ENCODE assay signal across 8 cellular contexts in genomic region chr3:53195602-53196574, GRCh38. TPM values are rescaled to one million over a fixed set of nuclear protein-coding genes. Genes with fewer than 3 reads are reported as not detected.
A peak's percentile ranks its signal among the peaks of the same experiment; 100 is the strongest.
DNase-seq lines count a peak whose midpoint lies in the region; ATAC-seq and TF ChIP-seq lines count a peak whose summit lies in the region.

No MANE protein-coding gene starts in this region.

- no peaks in the 10 kb centered on the region for H3K27me3 ChIP-seq in PC-9 (ENCODE audit: insufficient read depth, low read depth)

- peak overlapping the region; percentile 80 to 93 (median 90) for H3K27ac Mint-ChIP-seq in CD14-positive monocyte

- H4K20me1 ChIP-seq in PC-9 (ENCODE audit: insufficient read depth), result no peaks in the 10 kb centered on the region

- H3K9me3 Mint-ChIP-seq in CD14-positive monocyte, result no peaks in the 10 kb centered on the region

- POLR2A ChIA-PET in HEK293 (lab: Yijun Ruan, JAX), result no interaction called here
- POLR2A ChIA-PET in PC-9 (lab: Charles Lee; ENCODE audit: unreplicated experiment), result no interaction called here

- no peak overlapping the region for H3K4me3 Mint-ChIP-seq in CD14-positive monocyte

- CTCF ChIA-PET in HEK293 (lab: Yijun Ruan, JAX) (interaction anchor here (0.5 to 2.9 kb wide), 33 partner anchors 11 to 1214 kb away, joined by 3 to 54 read pairs (median 4); partner anchors contain the start of gene DCP1A), PC-9 (lab: Charles Lee) (interaction anchor here (0.6 to 1.4 kb wide), 3 partner anchors 41 to 82 kb away, joined by 3 to 7 read pairs (median 6); no protein-coding TSS in a partner anchor)

- H3K36me3 Mint-ChIP-seq in CD14-positive monocyte, result peaks cover 23 to 31% of the 10 kb centered on the region in 2 donors

- H3K4me2 ChIP-seq in PC-9, result no peak overlapping the region

- intact Hi-C loops in CD14-positive monocyte (cut with micrococcal nuclease), result loop anchor here (1.0 to 5.0 kb wide), 4 partner anchors 64 to 86 kb away; partner anchors contain the start of gene RFT1 (in 2 of the 2)
- intact Hi-C loops in PC-9 (cut with micrococcal nuclease; ENCODE audit: unreplicated experiment), result loop anchor here (1.0 to 10.0 kb wide), 3 partner anchors 62 to 519 kb away; no protein-coding TSS in a partner anchor
- intact Hi-C loops in Right ventricle myocardium superior (cut with DNase I), result loop anchor here (2.0 to 5.0 kb wide), 2 partner anchors 64 to 81 kb away; partner anchors contain the start of gene RFT1
- intact Hi-C loops in sciatic nerve (cut with DNase I), result loop anchor here (5.0 kb wide), 1 partner anchor 84 kb away; no protein-coding TSS in a partner anchor

- H3K4me1 ChIP-seq in HEK293 (ENCODE audit: control insufficient read depth, insufficient read depth, low read length) (no peaks in the 10 kb centered on the region), PC-9 (replicated peaks; ENCODE audit: insufficient read depth) (peaks cover 8% of the 10 kb centered on the region)

- no peaks in the 10 kb centered on the region for H3K9me2 ChIP-seq in PC-9 (ENCODE audit: insufficient read depth)

- TF ChIP-seq CTCF in CD14-positive monocyte (IDR thresholded peaks at IDR 0.05), result peak; percentile 100
- TF ChIP-seq CTCF in HEK293 (tag by site-specific recombination; IDR thresholded peaks at IDR 0.05), result peak; percentile 74
- TF ChIP-seq CTCF in PC-9 (conservative IDR thresholded peaks at IDR 0.05), result peak; percentile 93

- peak; percentile 83 for ATAC-seq in Right ventricle myocardium superior (ENCODE audit: poor library complexity)
- peak; percentile 76 for ATAC-seq in sciatic nerve
- no peak for ATAC-seq in GM19467 (IDR thresholded peaks at IDR 0.05; ENCODE audit: unreplicated experiment)

- H3K9me3 ChIP-seq in HEK293 (ENCODE audit: control insufficient read depth, insufficient read depth, low read depth, low read length) (no peaks in the 10 kb centered on the region), PC-9 (ENCODE audit: insufficient read depth, low read depth) (no peaks in the 10 kb centered on the region)

- H3K4me1 Mint-ChIP-seq in CD14-positive monocyte, result peaks cover 33% of the 10 kb centered on the region

- H3F3A ChIP-seq in PC-9 (ENCODE audit: insufficient read depth, low read depth), result no peaks in the 10 kb centered on the region

- H3K36me3 ChIP-seq in HEK293 (ENCODE audit: control insufficient read depth in 2 of 2, insufficient read depth in 1 of 2, low read length in 2 of 2) (peaks cover 0 to 35% of the 10 kb centered on the region in 2 experiments; a peak in 1 of 3 replicates), PC-9 (ENCODE audit: low read depth) (no peaks in the 10 kb centered on the region)

- no peak overlapping the region for H3K4me3 ChIP-seq in HEK293 (ENCODE audit: low read depth, low read length)
- no peak overlapping the region for H3K4me3 ChIP-seq in PC-9

- peak; percentile 47 for DNase-seq in CD14-positive monocyte (ENCODE audit: low spot score)
- peak in 1 of 2 experiments; percentile 51 for DNase-seq in PC-9
- DNase-seq in activated gamma-delta T cell (lab: John Stamatoyannopoulos, UW), result peak; percentile 30
- DNase-seq in Right ventricle myocardium superior, result peak; percentile 68
- peak; percentile 78 for DNase-seq in sciatic nerve (ENCODE audit: low spot score)
- no peak for DNase-seq in NCI-H774 (lab: John Stamatoyannopoulos, UW)

- peaks cover 0 to 3% (median 3%) of the 10 kb centered on the region in 3 donors for H3K27me3 Mint-ChIP-seq in CD14-positive monocyte (ENCODE audit: low read depth in 3 of 3)

- no peak overlapping the region for H2AFZ ChIP-seq in PC-9

- H3K79me2 ChIP-seq in PC-9 (ENCODE audit: low read depth), result no peaks in the 10 kb centered on the region

- BruUV-seq in PC-9 (replicated peaks; lab: Mats Ljungman, UMichigan), result no TSS peak

- no peak overlapping the region for H3K27ac ChIP-seq in HEK293 (ENCODE audit: extremely low read depth, low read depth, low read length)
- no peak overlapping the region for H3K27ac ChIP-seq in PC-9

TF ChIP-seq in HEK293, 187 proteins besides CTCF, POLR2A, EP300 and RAD21 (continues in another document):
- TF ChIP-seq ZXDB (tag by site-specific recombination; IDR thresholded peaks at IDR 0.05), result no peak
- TF ChIP-seq SP7 (tag by site-specific recombination; IDR thresholded peaks at IDR 0.05), result no peak
- peak; percentile 19; the same call in 1 of the 2 replicates for TF ChIP-seq ZNF561 (tag by site-specific recombination; IDR thresholded peaks at IDR 0.05; ENCODE audit: borderline replicate concordance)
- TF ChIP-seq ZNF138 (tag by site-specific recombination; IDR thresholded peaks at IDR 0.05; ENCODE audit: borderline replicate concordance), result no peak
- TF ChIP-seq ZNF121 (tag by site-specific recombination; IDR thresholded peaks at IDR 0.05), result no peak
- no peak for TF ChIP-seq ZNF423 (tag by site-specific recombination; IDR thresholded peaks at IDR 0.05)
- TF ChIP-seq ZNF600 (tag by site-specific recombination; IDR thresholded peaks at IDR 0.05), result peak; percentile 70
- TF ChIP-seq GLIS2 (tag by site-specific recombination; IDR thresholded peaks at IDR 0.05), result peak; percentile 77
- TF ChIP-seq ZBTB26 (tag by site-specific recombination; optimal IDR thresholded peaks at IDR 0.05), result peak; percentile 14
- TF ChIP-seq ZNF580 (tag by site-specific recombination; IDR thresholded peaks at IDR 0.05), result no peak
- 0 out of 2 replicates have a peak, but pooled peaks have one; percentile 21 for TF ChIP-seq KLF17 (tag by site-specific recombination; IDR thresholded peaks at IDR 0.05)
- no peak for TF ChIP-seq HOXC10 (CRISPR knock-in tag; IDR thresholded peaks at IDR 0.05)
- TF ChIP-seq ZNF76 (tag by site-specific recombination; IDR thresholded peaks at IDR 0.05; ENCODE audit: borderline replicate concordance, low read depth), result peak; percentile 16; the same call in 1 of the 2 replicates
- no peak for TF ChIP-seq KLF7 (tag by site-specific recombination; IDR thresholded peaks at IDR 0.05; ENCODE audit: borderline replicate concordance)
- peak; percentile 61 for TF ChIP-seq ZNF654 (tag by site-specific recombination; IDR thresholded peaks at IDR 0.05; ENCODE audit: low read depth)
- TF ChIP-seq ZNF280C (tag by site-specific recombination; IDR thresholded peaks at IDR 0.05), result no peak
- TF ChIP-seq GLIS1 (tag by site-specific recombination; IDR thresholded peaks at IDR 0.05), result peak; percentile 8; the same call in 1 of the 2 replicates
- no peak for TF ChIP-seq ZBTB1 (tag by site-specific recombination; IDR thresholded peaks at IDR 0.05)
- peak; percentile 46 for TF ChIP-seq ZIC2 (tag by site-specific recombination; IDR thresholded peaks at IDR 0.05)
- no peak for TF ChIP-seq KLF10 (tag by site-specific recombination; IDR thresholded peaks at IDR 0.05)
- TF ChIP-seq MEIS1 (CRISPR knock-in tag; IDR thresholded peaks at IDR 0.05; ENCODE audit: borderline replicate concordance), result no peak
- TF ChIP-seq ZNF2 (tag by site-specific recombination; IDR thresholded peaks at IDR 0.05), result peak; percentile 77; the same call in 1 of the 2 replicates
- TF ChIP-seq ZNF335 (tag by site-specific recombination; conservative IDR thresholded peaks at IDR 0.05), result peak; percentile 32
- no peak for TF ChIP-seq ZNF664 (tag by site-specific recombination; IDR thresholded peaks at IDR 0.05)
- TF ChIP-seq ZNF366 (tag by site-specific recombination; conservative IDR thresholded peaks at IDR 0.05), result peak; percentile 57; the same call in 1 of the 2 replicates

RNA-seq across cellular contexts. Expression of gene PRKCD, which starts 34.9 kb away (rescaled TPM):
- 100 to 1,000 TPM; 123 to 158 TPM for polyA plus RNA-seq in CD14-positive monocyte
- total RNA-seq in PC-9 (2021) (30.1 and 34.3 TPM in 2 replicates), Right ventricle myocardium superior (15.3 TPM), sciatic nerve (30.3 TPM)

RNA-seq across cellular contexts. Expression of gene TKT, which starts 59.9 kb away (rescaled TPM):
- 100 to 1,000 TPM; 562 to 582 TPM for polyA plus RNA-seq in CD14-positive monocyte
- total RNA-seq in PC-9 (2021) (1,726 and 2,016 TPM in 2 replicates), Right ventricle myocardium superior (43.6 TPM), sciatic nerve (219 TPM)
